1 cellular context compared by ENCODE assay signal in the genomic region with DNA sequence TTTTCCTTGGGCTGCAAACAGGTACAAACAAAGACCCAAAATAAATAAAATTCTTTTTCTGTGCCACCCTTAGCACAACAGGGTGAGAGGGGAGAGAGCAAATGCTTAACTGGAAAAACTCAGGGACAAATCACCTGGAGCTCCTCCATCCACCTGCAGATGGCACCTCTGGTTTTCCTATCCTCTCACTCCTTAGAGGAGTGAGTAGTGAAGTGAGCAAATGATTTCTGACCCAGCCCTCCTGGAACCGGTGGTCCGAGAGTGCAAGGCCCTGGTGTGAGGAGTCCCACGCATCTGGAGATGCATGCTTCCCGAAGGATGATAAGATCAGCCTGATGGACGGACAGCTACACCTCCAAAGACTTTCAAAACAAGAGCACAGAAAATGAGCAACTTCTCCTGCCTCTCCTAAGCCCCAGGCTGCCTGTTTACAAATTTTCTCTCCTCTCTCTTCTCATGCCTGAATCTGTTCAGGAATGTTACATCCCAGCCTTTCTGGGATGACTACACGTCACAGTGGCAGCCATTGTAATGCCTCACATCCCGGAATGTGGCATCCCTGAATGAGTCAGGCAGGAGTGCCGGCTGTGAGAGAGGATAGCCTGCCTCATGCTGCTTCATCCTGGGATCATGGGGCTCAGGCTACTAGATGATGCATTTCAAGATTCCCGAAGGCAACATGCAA.
TF ChIP-seq lines count a peak whose summit lies in the region.

No MANE protein-coding gene starts in this region.

TF ChIP-seq in GM23338, 12 proteins besides CTCF, POLR2A, EP300 and RAD21 (continued from another document):
- TF ChIP-seq, protein P1, sequence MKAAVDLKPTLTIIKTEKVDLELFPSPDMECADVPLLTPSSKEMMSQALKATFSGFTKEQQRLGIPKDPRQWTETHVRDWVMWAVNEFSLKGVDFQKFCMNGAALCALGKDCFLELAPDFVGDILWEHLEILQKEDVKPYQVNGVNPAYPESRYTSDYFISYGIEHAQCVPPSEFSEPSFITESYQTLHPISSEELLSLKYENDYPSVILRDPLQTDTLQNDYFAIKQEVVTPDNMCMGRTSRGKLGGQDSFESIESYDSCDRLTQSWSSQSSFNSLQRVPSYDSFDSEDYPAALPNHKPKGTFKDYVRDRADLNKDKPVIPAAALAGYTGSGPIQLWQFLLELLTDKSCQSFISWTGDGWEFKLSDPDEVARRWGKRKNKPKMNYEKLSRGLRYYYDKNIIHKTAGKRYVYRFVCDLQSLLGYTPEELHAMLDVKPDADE (IDR thresholded peaks at IDR 0.05): no peak
- TF ChIP-seq EZH2 (IDR thresholded peaks at IDR 0.05; ENCODE audit: low read depth, unreplicated experiment) (no peak), JUNB (IDR thresholded peaks at IDR 0.05; ENCODE audit: unreplicated experiment) (no peak), EZH2phosphoT487 (IDR thresholded peaks at IDR 0.05; ENCODE audit: unreplicated experiment) (no peak), POLR2AphosphoS5 (IDR thresholded peaks at IDR 0.05; ENCODE audit: low read depth) (no peak), ZNF114 (CRISPR knock-in tag; IDR thresholded peaks at IDR 0.05) (no peak), NANOG (IDR thresholded peaks at IDR 0.05; ENCODE audit: borderline replicate concordance) (no peak), CREB1 (CRISPR knock-in tag; IDR thresholded peaks at IDR 0.05; ENCODE audit: low read depth) (peak; percentile 87)
- TF ChIP-seq, protein P2, sequence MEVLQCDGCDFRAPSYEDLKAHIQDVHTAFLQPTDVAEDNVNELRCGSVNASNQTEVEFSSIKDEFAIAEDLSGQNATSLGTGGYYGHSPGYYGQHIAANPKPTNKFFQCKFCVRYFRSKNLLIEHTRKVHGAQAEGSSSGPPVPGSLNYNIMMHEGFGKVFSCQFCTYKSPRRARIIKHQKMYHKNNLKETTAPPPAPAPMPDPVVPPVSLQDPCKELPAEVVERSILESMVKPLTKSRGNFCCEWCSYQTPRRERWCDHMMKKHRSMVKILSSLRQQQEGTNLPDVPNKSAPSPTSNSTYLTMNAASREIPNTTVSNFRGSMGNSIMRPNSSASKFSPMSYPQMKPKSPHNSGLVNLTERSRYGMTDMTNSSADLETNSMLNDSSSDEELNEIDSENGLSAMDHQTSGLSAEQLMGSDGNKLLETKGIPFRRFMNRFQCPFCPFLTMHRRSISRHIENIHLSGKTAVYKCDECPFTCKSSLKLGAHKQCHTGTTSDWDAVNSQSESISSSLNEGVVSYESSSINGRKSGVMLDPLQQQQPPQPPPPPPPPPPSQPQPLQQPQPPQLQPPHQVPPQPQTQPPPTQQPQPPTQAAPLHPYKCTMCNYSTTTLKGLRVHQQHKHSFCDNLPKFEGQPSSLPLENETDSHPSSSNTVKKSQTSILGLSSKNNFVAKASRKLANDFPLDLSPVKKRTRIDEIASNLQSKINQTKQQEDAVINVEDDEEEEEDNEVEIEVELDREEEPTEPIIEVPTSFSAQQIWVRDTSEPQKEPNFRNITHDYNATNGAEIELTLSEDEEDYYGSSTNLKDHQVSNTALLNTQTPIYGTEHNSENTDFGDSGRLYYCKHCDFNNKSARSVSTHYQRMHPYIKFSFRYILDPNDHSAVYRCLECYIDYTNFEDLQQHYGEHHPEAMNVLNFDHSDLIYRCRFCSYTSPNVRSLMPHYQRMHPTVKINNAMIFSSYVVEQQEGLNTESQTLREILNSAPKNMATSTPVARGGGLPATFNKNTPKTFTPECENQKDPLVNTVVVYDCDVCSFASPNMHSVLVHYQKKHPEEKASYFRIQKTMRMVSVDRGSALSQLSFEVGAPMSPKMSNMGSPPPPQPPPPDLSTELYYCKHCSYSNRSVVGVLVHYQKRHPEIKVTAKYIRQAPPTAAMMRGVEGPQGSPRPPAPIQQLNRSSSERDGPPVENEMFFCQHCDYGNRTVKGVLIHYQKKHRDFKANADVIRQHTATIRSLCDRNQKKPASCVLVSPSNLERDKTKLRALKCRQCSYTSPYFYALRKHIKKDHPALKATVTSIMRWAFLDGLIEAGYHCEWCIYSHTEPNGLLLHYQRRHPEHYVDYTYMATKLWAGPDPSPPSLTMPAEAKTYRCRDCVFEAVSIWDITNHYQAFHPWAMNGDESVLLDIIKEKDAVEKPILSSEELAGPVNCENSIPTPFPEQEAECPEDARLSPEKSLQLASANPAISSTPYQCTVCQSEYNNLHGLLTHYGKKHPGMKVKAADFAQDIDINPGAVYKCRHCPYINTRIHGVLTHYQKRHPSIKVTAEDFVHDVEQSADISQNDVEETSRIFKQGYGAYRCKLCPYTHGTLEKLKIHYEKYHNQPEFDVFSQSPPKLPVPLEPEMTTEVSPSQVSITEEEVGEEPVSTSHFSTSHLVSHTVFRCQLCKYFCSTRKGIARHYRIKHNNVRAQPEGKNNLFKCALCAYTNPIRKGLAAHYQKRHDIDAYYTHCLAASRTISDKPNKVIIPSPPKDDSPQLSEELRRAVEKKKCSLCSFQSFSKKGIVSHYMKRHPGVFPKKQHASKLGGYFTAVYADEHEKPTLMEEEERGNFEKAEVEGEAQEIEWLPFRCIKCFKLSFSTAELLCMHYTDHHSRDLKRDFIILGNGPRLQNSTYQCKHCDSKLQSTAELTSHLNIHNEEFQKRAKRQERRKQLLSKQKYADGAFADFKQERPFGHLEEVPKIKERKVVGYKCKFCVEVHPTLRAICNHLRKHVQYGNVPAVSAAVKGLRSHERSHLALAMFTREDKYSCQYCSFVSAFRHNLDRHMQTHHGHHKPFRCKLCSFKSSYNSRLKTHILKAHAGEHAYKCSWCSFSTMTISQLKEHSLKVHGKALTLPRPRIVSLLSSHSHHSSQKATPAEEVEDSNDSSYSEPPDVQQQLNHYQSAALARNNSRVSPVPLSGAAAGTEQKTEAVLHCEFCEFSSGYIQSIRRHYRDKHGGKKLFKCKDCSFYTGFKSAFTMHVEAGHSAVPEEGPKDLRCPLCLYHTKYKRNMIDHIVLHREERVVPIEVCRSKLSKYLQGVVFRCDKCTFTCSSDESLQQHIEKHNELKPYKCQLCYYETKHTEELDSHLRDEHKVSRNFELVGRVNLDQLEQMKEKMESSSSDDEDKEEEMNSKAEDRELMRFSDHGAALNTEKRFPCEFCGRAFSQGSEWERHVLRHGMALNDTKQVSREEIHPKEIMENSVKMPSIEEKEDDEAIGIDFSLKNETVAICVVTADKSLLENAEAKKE (CRISPR knock-in tag; IDR thresholded peaks at IDR 0.05): 0 out of 2 replicates have a peak, but pooled peaks have one; percentile 32
